Comparison of ENCODE assay signal across 8 cellular contexts in the genomic region with DNA sequence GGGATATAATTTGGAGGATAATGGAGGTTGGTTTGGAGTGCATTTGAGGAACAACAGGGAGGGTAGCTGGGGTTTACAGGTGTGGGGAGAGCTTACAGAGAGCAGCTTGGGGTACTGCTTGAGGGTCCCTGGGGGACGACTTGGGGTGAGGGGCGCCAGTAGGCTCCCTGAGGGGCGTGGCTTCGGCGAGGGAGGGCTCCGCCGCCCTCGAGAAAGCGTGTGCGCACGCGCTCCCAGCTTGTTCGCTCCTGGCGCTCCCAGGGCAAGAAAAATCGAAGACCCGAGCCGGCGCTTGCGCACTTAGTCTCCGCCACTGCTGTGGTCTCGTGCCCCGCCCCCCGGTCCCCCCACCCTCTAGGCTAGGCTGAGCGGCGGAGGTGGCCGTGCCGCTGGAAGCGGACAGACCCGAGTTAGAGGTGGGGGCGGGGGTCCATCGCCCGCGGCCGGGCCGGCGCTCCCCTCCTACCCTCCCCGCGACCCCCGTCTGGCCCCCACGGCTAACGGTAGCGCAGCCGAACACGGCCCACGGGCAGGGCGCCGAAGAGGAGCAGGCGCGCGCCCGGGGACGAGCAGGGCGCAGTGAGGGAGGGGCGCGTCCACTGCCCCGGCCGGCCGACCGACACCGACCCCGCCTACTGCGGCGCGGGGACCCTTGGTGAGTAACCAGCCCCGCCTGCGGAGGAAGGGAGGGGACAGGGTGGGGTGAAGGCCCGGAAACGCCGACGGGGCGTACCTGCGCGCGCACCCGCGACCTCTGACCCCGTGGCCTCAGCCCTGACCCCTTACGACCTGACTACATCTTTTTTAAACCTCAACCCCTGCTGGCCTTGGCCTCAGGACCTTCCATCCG. TPM values are rescaled to one million over a fixed set of nuclear protein-coding genes. Genes with fewer than 3 reads are reported as not detected.
DNase-seq lines count a peak whose midpoint lies in the region; ATAC-seq and TF ChIP-seq lines count a peak whose summit lies in the region.

No MANE protein-coding gene starts in this region.

- H3K27ac ChIP-seq in esophagus muscularis mucosa (replicated peaks in 1 of 4) (peak overlapping the region; percentile 86 to 91 (median 88)), stomach (peak overlapping the region; percentile 75 to 88 (median 84))

- H3K4me1 Mint-ChIP-seq in natural killer cell treated with Interleukin-12 subunit alpha and Interleukin-12 subunit beta and Interleukin-15 and Interleukin-18, amount 100 ng/mL, for 72 hours (ENCODE audit: low read depth in 2 of 2) = peaks cover 20 to 24% of the 10 kb centered on the region in 2 donors

- no peaks in the 10 kb centered on the region for H3K36me3 ChIP-seq in BJ (ENCODE audit: control insufficient read depth, insufficient read depth, low read length)
- no peaks in the 10 kb centered on the region for H3K36me3 ChIP-seq in esophagus muscularis mucosa
- H3K36me3 ChIP-seq in stomach = no peaks in the 10 kb centered on the region

- intact Hi-C loops in esophagus muscularis mucosa (cut with DNase I) = no loop called here
- intact Hi-C loops in stomach (cut with DNase I; ENCODE audit: low total_unique reads) = no loop called here

- POLR2A ChIA-PET in BJ (lab: Charles Lee) = no interaction called here

- TF ChIP-seq POLR2A in esophagus muscularis mucosa (IDR thresholded peaks at IDR 0.05; ENCODE audit: low read depth) (no peak), stomach (IDR thresholded peaks at IDR 0.05) (no peak)

- peak; percentile 74 for ATAC-seq in GM21529 (IDR thresholded peaks at IDR 0.05; ENCODE audit: unreplicated experiment)
- peak; percentile 87 to 92 for ATAC-seq in natural killer cell treated with Interleukin-12 subunit alpha and Interleukin-12 subunit beta and Interleukin-15 and Interleukin-18, amount 100 ng/mL, for 72 hours
- no peak for ATAC-seq in HG03439 (IDR thresholded peaks at IDR 0.05; ENCODE audit: unreplicated experiment)

- peak overlapping the region; percentile 99 for H3K4me3 Mint-ChIP-seq in natural killer cell treated with Interleukin-12 subunit alpha and Interleukin-12 subunit beta and Interleukin-15 and Interleukin-18, amount 100 ng/mL, for 72 hours

- H3K9me3 ChIP-seq in esophagus muscularis mucosa (peaks cover 0 to 18% (median 0%) of the 10 kb centered on the region in 4 donors), stomach (peaks cover 0 to 5% (median 0%) of the 10 kb centered on the region in 4 donors)

- WGBS in esophagus muscularis mucosa = 53% methylated on average over 27 of the region's 79 CpGs
- 1 to 30% (median 13%) methylated on average over 10 to 71 of the region's 79 CpGs for WGBS in stomach, 5 donors

- CTCF ChIA-PET in BJ (lab: Yijun Ruan, JAX) = interaction anchor here (0.9 kb wide), 1 partner anchor 10 kb away, joined by 5 read pairs; no protein-coding TSS in a partner anchor

- peaks cover 0 to 11% of the 10 kb centered on the region in 2 donors for H3K27me3 Mint-ChIP-seq in natural killer cell treated with Interleukin-12 subunit alpha and Interleukin-12 subunit beta and Interleukin-15 and Interleukin-18, amount 100 ng/mL, for 72 hours

- DNase-seq in BJ (ENCODE audit: low read depth) (no peak), NCI-H526 treated with DMSO at 0.1 percent for 48 hours (lab: John Stamatoyannopoulos, UW) (peak; percentile 41), esophagus muscularis mucosa (ENCODE audit: extremely low spot score) (no peak), stomach (peak; percentile 62)
- DNase-seq in activated T-cell treated with anti-CD3 and anti-CD28 coated beads, Interleukin-2, amount 50 U/mL, for 1 hour = peak; percentile 67
- DNase-seq in natural killer cell treated with Interleukin-12 subunit alpha and Interleukin-12 subunit beta and Interleukin-15 and Interleukin-18, amount 100 ng/mL, for 72 hours (ENCODE audit: low spot score) = peak; percentile 80

- TF ChIP-seq CTCF in BJ (IDR thresholded peaks at IDR 0.05; ENCODE audit: insufficient read depth, low read depth, low read length) (no peak), esophagus muscularis mucosa (IDR thresholded peaks at IDR 0.05) (no peak), stomach (IDR thresholded peaks at IDR 0.05) (no peak)

- H3K27me3 ChIP-seq in BJ (ENCODE audit: control insufficient read depth, insufficient read depth, low read length) (no peaks in the 10 kb centered on the region), esophagus muscularis mucosa (no peaks in the 10 kb centered on the region), stomach (no peaks in the 10 kb centered on the region)

- peak overlapping the region; percentile 57 for H3K4me3 ChIP-seq in BJ (ENCODE audit: low read depth, low read length)
- peak overlapping the region; percentile 66 to 72 (median 71) for H3K4me3 ChIP-seq in esophagus muscularis mucosa
- H3K4me3 ChIP-seq in stomach = peak overlapping the region; percentile 48 to 62 (median 58)

- TF ChIP-seq EP300 in esophagus muscularis mucosa (IDR thresholded peaks at IDR 0.05) = no peak
- no peak for TF ChIP-seq EP300 in stomach (IDR thresholded peaks at IDR 0.05)

- peak overlapping the region; percentile 61 to 96 for H3K27ac Mint-ChIP-seq in natural killer cell treated with Interleukin-12 subunit alpha and Interleukin-12 subunit beta and Interleukin-15 and Interleukin-18, amount 100 ng/mL, for 72 hours

- H3K36me3 Mint-ChIP-seq in natural killer cell treated with Interleukin-12 subunit alpha and Interleukin-12 subunit beta and Interleukin-15 and Interleukin-18, amount 100 ng/mL, for 72 hours = no peaks in the 10 kb centered on the region

- H3K9me3 Mint-ChIP-seq in natural killer cell treated with Interleukin-12 subunit alpha and Interleukin-12 subunit beta and Interleukin-15 and Interleukin-18, amount 100 ng/mL, for 72 hours = no peaks in the 10 kb centered on the region

- H3K4me1 ChIP-seq in esophagus muscularis mucosa = peaks cover 0 to 6% (median 0%) of the 10 kb centered on the region in 4 donors
- H3K4me1 ChIP-seq in stomach = peaks cover 0 to 5% (median 0%) of the 10 kb centered on the region in 4 donors

RNA-seq across cellular contexts. Expression of a gene that starts 5.4 kb away (rescaled TPM):
- polyA plus RNA-seq in BJ (2011; rRNA removed) (0.49 and 0.96 TPM in 2 replicates), stomach (1 to 10 TPM; 3.8 to 7.3 (median 4.0) TPM)
- polyA minus RNA-seq in BJ (2011; rRNA and poly(A)+ RNA removed) = 0.38 and 0.57 TPM in 2 replicates
- total RNA-seq in esophagus muscularis mucosa (1 to 10 TPM; 1.2 to 5.1 (median 2.9) TPM), stomach (10 to 100 TPM in 2 of 5 donors, 1 to 10 TPM in 3; 2.3 to 25.4 (median 6.1) TPM)
- total RNA-seq in natural killer cell treated with Interleukin-12 subunit alpha and Interleukin-12 subunit beta and Interleukin-15 and Interleukin-18, amount 100 ng/mL, for 72 hours = 1 to 10 TPM; 5.3 to 9.0 TPM

RNA-seq across cellular contexts. Expression of a gene that starts 10.3 kb away (rescaled TPM):
- 20.8 and 26.4 TPM in 2 replicates for polyA plus RNA-seq in BJ (2011; rRNA removed)
- polyA minus RNA-seq in BJ (2011; rRNA and poly(A)+ RNA removed) = 31.8 and 39.2 TPM in 2 replicates
- 100 to 1,000 TPM in 3 of 4 donors, 10 to 100 TPM in 1; 99.9 to 181 (median 150) TPM for total RNA-seq in esophagus muscularis mucosa
- total RNA-seq in natural killer cell treated with Interleukin-12 subunit alpha and Interleukin-12 subunit beta and Interleukin-15 and Interleukin-18, amount 100 ng/mL, for 72 hours = 10 to 100 TPM; 38.6 to 45.6 TPM
- total RNA-seq in stomach = 10 to 100 TPM; 13.0 to 42.2 (median 35.3) TPM
- polyA plus RNA-seq in stomach = 10 to 100 TPM; 21.5 to 28.1 (median 27.0) TPM

RNA-seq across cellular contexts. Expression of a gene that starts 20.4 kb away (rescaled TPM):
- polyA plus RNA-seq in BJ (2011; rRNA removed) (41.4 and 48.8 TPM in 2 replicates), stomach (10 to 100 TPM in 2 of 3 donors, 1 to 10 TPM in 1; 9.3 to 16.6 (median 10.3) TPM)
- polyA minus RNA-seq in BJ (2011; rRNA and poly(A)+ RNA removed) = 28.3 and 44.3 TPM in 2 replicates
- total RNA-seq in esophagus muscularis mucosa (10 to 100 TPM; 15.9 to 26.6 (median 23.8) TPM), stomach (10 to 100 TPM in 1 of 5 donors, 1 to 10 TPM in 2, not detected in 2; 5.0 to 37.1 (median 5.9) TPM)
- 10 to 100 TPM; 16.4 to 19.5 TPM for total RNA-seq in natural killer cell treated with Interleukin-12 subunit alpha and Interleukin-12 subunit beta and Interleukin-15 and Interleukin-18, amount 100 ng/mL, for 72 hours

RNA-seq across cellular contexts. Expression of a gene that starts 26.2 kb away (rescaled TPM):
- polyA plus RNA-seq in BJ (2011; rRNA removed) (107 and 165 TPM in 2 replicates), stomach (100 to 1,000 TPM in 1 of 3 donors, 10 to 100 TPM in 2; 69.0 to 102 (median 75.3) TPM)
- 68.5 and 116 TPM in 2 replicates for polyA minus RNA-seq in BJ (2011; rRNA and poly(A)+ RNA removed)
- total RNA-seq in esophagus muscularis mucosa (10 to 100 TPM; 68.1 to 77.9 (median 72.7) TPM), stomach (100 to 1,000 TPM in 2 of 5 donors, 10 to 100 TPM in 3; 12.2 to 209 (median 90.9) TPM)
- 10 to 100 TPM; 48.1 to 62.3 TPM for total RNA-seq in natural killer cell treated with Interleukin-12 subunit alpha and Interleukin-12 subunit beta and Interleukin-15 and Interleukin-18, amount 100 ng/mL, for 72 hours

RNA-seq across cellular contexts. Expression of a gene that starts 51.4 kb away (rescaled TPM):
- polyA plus RNA-seq in BJ (2011; rRNA removed) (23.4 and 23.5 TPM in 2 replicates), stomach (10 to 100 TPM; 15.6 to 21.0 (median 16.3) TPM)
- 9.6 and 15.1 TPM in 2 replicates for polyA minus RNA-seq in BJ (2011; rRNA and poly(A)+ RNA removed)
- total RNA-seq in esophagus muscularis mucosa (10 to 100 TPM; 24.7 to 36.4 (median 33.7) TPM), stomach (100 to 1,000 TPM in 1 of 5 donors, 10 to 100 TPM in 4; 30.7 to 127 (median 58.9) TPM)
- 100 to 1,000 TPM in 1 of 2 donors, 10 to 100 TPM in 1; 97.8 to 143 TPM for total RNA-seq in natural killer cell treated with Interleukin-12 subunit alpha and Interleukin-12 subunit beta and Interleukin-15 and Interleukin-18, amount 100 ng/mL, for 72 hours

Comparison
In these comparisons a context has a peak if more than half of its experiments do, and no peak if none do; other contexts are left out.
1. DNase-seq: peak in NCI-H526 treated with DMSO at 0.1 percent for 48 hours (single experiment), activated T-cell treated with anti-CD3 and anti-CD28 coated beads, Interleukin-2, amount 50 U/mL, for 1 hour (single experiment), natural killer cell treated with Interleukin-12 subunit alpha and Interleukin-12 subunit beta and Interleukin-15 and Interleukin-18, amount 100 ng/mL, for 72 hours (single experiment) and stomach (single experiment); none in BJ (single experiment) and esophagus muscularis mucosa (single experiment).
2. Peak in every context shown above with its lines, with median percentiles within 50 percentile points of each other: H3K4me3 ChIP-seq.